16 cellular contexts compared by ENCODE assay signal in the genomic region with DNA sequence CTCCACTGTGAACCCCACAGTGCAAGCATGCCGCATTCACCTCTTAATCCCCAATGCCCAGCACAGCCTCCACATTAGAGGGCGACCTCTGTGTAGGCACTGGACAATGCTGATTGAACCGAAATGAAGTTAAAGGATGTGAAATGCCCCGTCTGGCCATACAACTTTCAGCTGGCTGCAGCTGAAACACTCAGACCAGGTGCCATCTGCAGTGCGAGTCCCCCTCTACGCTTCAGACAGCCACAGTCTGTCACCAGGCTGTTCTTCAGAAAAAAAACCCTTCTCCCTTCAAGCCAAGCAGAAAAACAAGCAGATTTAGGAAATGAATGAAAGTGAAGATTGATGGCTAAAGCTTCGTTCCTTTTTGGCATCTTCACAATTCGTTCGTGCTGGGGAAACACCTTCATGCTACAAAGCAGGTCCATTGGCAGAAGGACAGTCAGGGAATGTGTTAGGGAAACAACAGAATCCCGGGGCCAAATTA. TPM values are rescaled to one million over a fixed set of nuclear protein-coding genes. Genes with fewer than 3 reads are reported as not detected.
DNase-seq lines count a peak whose midpoint lies in the region; ATAC-seq, FAIRE-seq and TF ChIP-seq lines count a peak whose summit lies in the region.
"Had no signal": no experiment of that assay in that cellular context is flagged by ENCODE, and none has a peak within 500 bp of the region (broad histone marks: within the 10 kb centered on the region; RNA-seq: fewer than 3 reads in every experiment).

No MANE protein-coding gene starts in this region.

- no peak overlapping the region for H3K4me3 ChIP-seq in keratinocyte (ENCODE audit: control insufficient read depth in 2 of 3, extremely low read depth in 1 of 3, insufficient read depth in 2 of 3, low read depth in 1 of 3, low read length in 3 of 3)
- H3K4me3 ChIP-seq in sigmoid colon, result no peak overlapping the region
- H3K4me3 ChIP-seq: dorsolateral prefrontal cortex had no signal

- ATAC-seq in GM21381 (IDR thresholded peaks at IDR 0.05; ENCODE audit: unreplicated experiment) (peak; percentile 45), HG03175 (IDR thresholded peaks at IDR 0.05; ENCODE audit: unreplicated experiment) (peak; percentile 59)
- ATAC-seq: Right ventricle myocardium inferior had no signal

- no peaks in the 10 kb centered on the region for H3K9me1 ChIP-seq in keratinocyte (ENCODE audit: control insufficient read depth, extremely low read depth, insufficient read depth, low read length)

- H3K79me2 ChIP-seq in keratinocyte (ENCODE audit: control insufficient read depth, insufficient read depth, low read length), result no peaks in the 10 kb centered on the region

- H3K4me2 ChIP-seq in keratinocyte (ENCODE audit: control insufficient read depth, extremely low read depth, insufficient read depth, low read depth, low read length), result peak overlapping the region; percentile 5

- no peak for FAIRE-seq in keratinocyte (lab: Jason Lieb, UNC)

- 67 to 83% methylated on average over 10 of the region's 10 CpGs for WGBS in sigmoid colon, 2 donors

- dilution Hi-C loops in keratinocyte (cut with MboI; ENCODE audit: extremely low pct_ligation_motif_present, low sequenced_read_pairs), result no loop called here

- peak; percentile 35 for TF ChIP-seq POLR2A in GM15510 (IDR thresholded peaks at IDR 0.05; ENCODE audit: borderline replicate concordance, extremely low read depth, insufficient read length)
- no peak for TF ChIP-seq POLR2A in sigmoid colon (IDR thresholded peaks at IDR 0.05)

- intact Hi-C loops in sigmoid colon (cut with DNase I), result no loop called here

- H3K36me3 ChIP-seq in keratinocyte (ENCODE audit: control insufficient read depth in 2 of 2, extremely low read depth in 1 of 2, insufficient read depth in 2 of 2, low read length in 2 of 2) (no peaks in the 10 kb centered on the region), sigmoid colon (no peaks in the 10 kb centered on the region)

- H2AFZ ChIP-seq in keratinocyte (ENCODE audit: control insufficient read depth, low read length), result peak overlapping the region; percentile 12

- no peak for DNase-seq in keratinocyte (ENCODE audit: low read depth, low spot score)
- no peak for DNase-seq in NK-92 treated with Interleukin-12 subunit alpha and Interleukin-12 subunit beta, amount 100 ng/mL, for 24 hours (lab: John Stamatoyannopoulos, UW)
- DNase-seq in iPS-NIHi7 (ENCODE audit: extremely low spot score), result no peak
- DNase-seq in SIG-M5 treated with dmso at 0.1 percent for 504 hours (lab: John Stamatoyannopoulos, UW; ENCODE audit: unreplicated experiment), result no peak
- DNase-seq in sigmoid colon, result no peak
- DNase-seq: activated CD4-positive, alpha-beta T cell treated with anti-CD3 and anti-CD28 coated beads for 48 hours; activated naive CD4-positive, alpha-beta T cell treated with anti-CD3 and anti-CD28 coated beads, Interleukin-2, amount 10 ng/mL, durations not matched to agents 7 days and 5 days; COR-L47; dorsolateral prefrontal cortex; head of caudate nucleus; mesendoderm; NCI-H226 had no signal

- no peak for TF ChIP-seq EP300 in sigmoid colon (IDR thresholded peaks at IDR 0.05)

- no peak for TF ChIP-seq CTCF in keratinocyte (optimal IDR thresholded peaks at IDR 0.05 in 1 of 3, IDR thresholded peaks at IDR 0.05 in 1 of 3, conservative IDR thresholded peaks at IDR 0.05 in 1 of 3; ENCODE audit: extremely low read depth in 1 of 3, insufficient read depth in 2 of 3, low read length in 3 of 3)
- no peak for TF ChIP-seq CTCF in sigmoid colon (IDR thresholded peaks at IDR 0.05)

- H3K27ac ChIP-seq in keratinocyte (ENCODE audit: control insufficient read depth, insufficient read depth, low read length) (no peak overlapping the region), sigmoid colon (no peak overlapping the region)
- H3K27ac ChIP-seq: dorsolateral prefrontal cortex had no signal

- no peaks in the 10 kb centered on the region for H4K20me1 ChIP-seq in keratinocyte (ENCODE audit: control insufficient read depth, extremely low read depth, insufficient read depth, low read length)

- no peak overlapping the region for H3K9ac ChIP-seq in keratinocyte (ENCODE audit: control insufficient read depth, extremely low read depth, insufficient read depth, low read length)

- H3K27me3 ChIP-seq in keratinocyte (ENCODE audit: control insufficient read depth, extremely low read depth, insufficient read depth, low read length), result no peaks in the 10 kb centered on the region
- H3K27me3 ChIP-seq in sigmoid colon, result no peaks in the 10 kb centered on the region

- H3K4me1 ChIP-seq in keratinocyte (ENCODE audit: control insufficient read depth, extremely low read depth, insufficient read depth, low read length), result peaks cover 7% of the 10 kb centered on the region
- no peaks in the 10 kb centered on the region for H3K4me1 ChIP-seq in sigmoid colon

- H3K9me3 ChIP-seq in keratinocyte (ENCODE audit: control insufficient read depth, low read depth, low read length), result no peaks in the 10 kb centered on the region
- no peaks in the 10 kb centered on the region for H3K9me3 ChIP-seq in sigmoid colon

RNA-seq across cellular contexts. Expression of a gene that starts 44.7 kb away (rescaled TPM):
- polyA plus RNA-seq in keratinocyte (73.3 to 141 TPM (median 109 TPM) in 3 replicates), sigmoid colon (10 to 100 TPM; 11.4 to 49.9 (median 18.7) TPM)
- polyA plus RNA-seq in keratinocyte (2011; ENCODE audit: low read depth), result 142 TPM
- 44.6 and 69.6 TPM in 2 replicates for polyA plus RNA-seq in keratinocyte (2011; cell fraction: cytosol; rRNA removed)
- 452 and 544 TPM in 2 replicates for polyA plus RNA-seq in keratinocyte (2011; cell fraction: nucleus; rRNA removed)
- 40.8 and 90.7 TPM in 2 replicates for polyA plus RNA-seq in keratinocyte (2012; ENCODE audit: low replicate concordance)
- polyA minus RNA-seq in keratinocyte, result 81.8 to 113 TPM (median 110 TPM) in 3 replicates
- 42.4 TPM for polyA minus RNA-seq in keratinocyte (2011; cell fraction: cytosol; rRNA and poly(A)+ RNA removed)
- 149 and 322 TPM in 2 replicates for polyA minus RNA-seq in keratinocyte (2011; cell fraction: nucleus; rRNA and poly(A)+ RNA removed)
- 10 to 100 TPM; 14.6 to 37.6 (median 21.0) TPM for total RNA-seq in sigmoid colon
